Comparison of ENCODE assay signal across 34 cellular contexts in genomic region chr22:22360014-22360413, GRCh38.
"Had no signal": no experiment of that assay in that cellular context is flagged by ENCODE, and none has a peak within 500 bp of the region (broad histone marks: within the 10 kb centered on the region; RNA-seq: fewer than 3 reads in every experiment).

No MANE protein-coding gene starts in this region.

- H3K9me3 ChIP-seq: MG63 had no signal

- H3K4me3 ChIP-seq: MG63 had no signal

- DNase-seq: Karpas-422, Kasumi-1, MG63, MM.1S, MV-4-11, NCI-H1048, NCI-H1092, NCI-H1092 treated with DMSO at 0.1 percent for 48 hours, NCI-H1105, NCI-H1105 treated with DMSO at 0.1 percent for 48 hours, NCI-H1417, NCI-H1417 treated with DMSO at 0.1 percent for 48 hours, NCI-H1436, NCI-H1436 treated with DMSO at 0.1 percent for 48 hours, NCI-H146, NCI-H1694, NCI-H1694 treated with DMSO at 0.1 percent for 48 hours, NCI-H187, NCI-H187 treated with DMSO at 0.1 percent for 48 hours, NCI-H1930, NCI-H2029, NCI-H2029 treated with DMSO at 0.1 percent for 48 hours, NCI-H2081, NCI-H2081 treated with DMSO at 0.1 percent for 48 hours, NCI-H2107, NCI-H2171, NCI-H2171 treated with DMSO at 0.1 percent for 48 hours, NCI-H2227 treated with DMSO at 0.1 percent for 48 hours, NCI-H226, NCI-H345, NCI-H446, NCI-H446 treated with DMSO at 0.1 percent for 48 hours, NCI-H510A, NCI-H510A treated with DMSO at 0.1 percent for 48 hours had no signal

- H3K36me3 ChIP-seq: MG63 had no signal
